In genomic region chr1:9871021-9871420, GRCh38 we compare ENCODE assay signal across 1 cellular context.
TF ChIP-seq lines count a peak whose summit lies in the region.

No MANE protein-coding gene starts in this region.

TF ChIP-seq in HepG2, 621 proteins besides CTCF, POLR2A, EP300 and RAD21:
- TF ChIP-seq KIAA2018 (CRISPR knock-in tag; IDR thresholded peaks at IDR 0.05; ENCODE audit: borderline replicate concordance) (no peak), HIC2 (CRISPR knock-in tag; IDR thresholded peaks at IDR 0.05; ENCODE audit: low read depth) (no peak), NFYB (CRISPR knock-in tag; IDR thresholded peaks at IDR 0.05) (no peak), SALL1 (CRISPR knock-in tag; IDR thresholded peaks at IDR 0.05) (0 out of 2 replicates have a peak, but pooled peaks have one; percentile 4), AGO2 (optimal IDR thresholded peaks at IDR 0.05; ENCODE audit: low read depth, low read length) (peak; percentile 15)
